ENCODE assay signal across 8 cellular contexts in genomic region chr3:129280183-129280582, GRCh38. TPM values are rescaled to one million over a fixed set of nuclear protein-coding genes. Genes with fewer than 3 reads are reported as not detected.
DNase-seq lines count a peak whose midpoint lies in the region; ATAC-seq, FAIRE-seq and TF ChIP-seq lines count a peak whose summit lies in the region.
"Had no signal": no experiment of that assay in that cellular context is flagged by ENCODE, and none has a peak within 500 bp of the region (broad histone marks: within the 10 kb centered on the region; RNA-seq: fewer than 3 reads in every experiment).

No MANE protein-coding gene starts in this region.

- intact Hi-C loops in gastrocnemius medialis (cut with DNase I; ENCODE audit: low total_unique reads): no loop called here

- H3K27ac ChIP-seq in gastrocnemius medialis: peak overlapping the region; percentile 87 to 94 (median 89)
- peak overlapping the region in 2 of 4 donors; percentile 95 to 99 for H3K27ac ChIP-seq in tibial nerve
- H3K27ac ChIP-seq: neutrophil had no signal

- no peak for FAIRE-seq in GM12892 (lab: Jason Lieb, UNC)

- DNase-seq in HAP-1 (ENCODE audit: low spot score in 2 of 2) (no peak), T-cell (no peak), foreskin fibroblast (no peak), gastrocnemius medialis (no peak), tibial nerve (ENCODE audit: low spot score in 2 of 2) (no peak), GM12892 (ENCODE audit: insufficient read length) (no peak)

- no peak for TF ChIP-seq POLR2A in gastrocnemius medialis (IDR thresholded peaks at IDR 0.05)
- no peak for TF ChIP-seq POLR2A in tibial nerve (IDR thresholded peaks at IDR 0.05)
- TF ChIP-seq POLR2A in GM12892 (IDR thresholded peaks at IDR 0.05; ENCODE audit: low read depth, low read length): no peak

- no peaks in the 10 kb centered on the region for H3K9me3 Mint-ChIP-seq in T-cell

- H3K4me1 Mint-ChIP-seq in T-cell: peaks cover 48 to 70% (median 55%) of the 10 kb centered on the region in 3 donors

- no peak for TF ChIP-seq EP300 in tibial nerve (IDR thresholded peaks at IDR 0.05)

- CTCF ChIA-PET in T-cell (lab: Charles Lee): interaction anchor here in 1 of 2 donors (1.3 to 2.4 kb wide), 2 partner anchors 22 to 36 kb away, joined by 3 to 12 read pairs; a partner anchor contains a TSS

- in situ Hi-C loops in HAP-1 (cut with MboI; ENCODE audit: low sequenced_read_pairs) (no loop called here), gastrocnemius medialis (cut with MboI; ENCODE audit: low sequenced_read_pairs in 4 of 4) (no loop called here)

- peak overlapping the region; percentile 95 to 96 for H3K27ac Mint-ChIP-seq in T-cell

- no peaks in the 10 kb centered on the region for H3K27me3 ChIP-seq in HAP-1 (ENCODE audit: low read depth)
- H3K27me3 ChIP-seq in gastrocnemius medialis: no peaks in the 10 kb centered on the region
- no peaks in the 10 kb centered on the region for H3K27me3 ChIP-seq in tibial nerve

- 85 to 87% methylated on average over 2 of the region's 2 CpGs for WGBS in tibial nerve, 2 donors

- ATAC-seq in T-cell (replicated peaks in 1 of 4) (no peak), gastrocnemius medialis (no peak), HG03135 (IDR thresholded peaks at IDR 0.05; ENCODE audit: unreplicated experiment) (no peak)

- H3K4me1 ChIP-seq in HAP-1 (peaks cover 13% of the 10 kb centered on the region), gastrocnemius medialis (peaks cover 19 to 21% of the 10 kb centered on the region in 2 donors), tibial nerve (peaks cover 0 to 42% (median 22%) of the 10 kb centered on the region in 4 donors)

- H3K4me3 ChIP-seq in HAP-1: peak overlapping the region; percentile 78
- peak overlapping the region; percentile 84 to 91 for H3K4me3 ChIP-seq in foreskin fibroblast (ENCODE audit: low read depth in 1 of 2, low read length in 2 of 2)
- peak overlapping the region; percentile 69 to 91 (median 86) for H3K4me3 ChIP-seq in gastrocnemius medialis
- H3K4me3 ChIP-seq in tibial nerve: peak overlapping the region in 2 of 4 donors; percentile 85 to 99

- POLR2A ChIA-PET in T-cell (lab: Charles Lee): interaction anchor here (0.5 to 4.2 kb wide), 7 partner anchors 15 to 557 kb away, joined by 3 to 21 read pairs (median 5); a partner anchor contains a TSS

- peak overlapping the region; percentile 83 to 96 (median 94) for H3K4me3 Mint-ChIP-seq in T-cell

- peaks cover 9% of the 10 kb centered on the region for H3K36me3 Mint-ChIP-seq in T-cell

- TF ChIP-seq CTCF in foreskin fibroblast (IDR thresholded peaks at IDR 0.05; ENCODE audit: low read depth, low read length) (no peak), gastrocnemius medialis (IDR thresholded peaks at IDR 0.05 in 4 of 5, conservative IDR thresholded peaks at IDR 0.05 in 1 of 5) (no peak), tibial nerve (IDR thresholded peaks at IDR 0.05) (no peak)

- no peaks in the 10 kb centered on the region for H3K27me3 Mint-ChIP-seq in T-cell

- H3K36me3 ChIP-seq in HAP-1 (replicated peaks) (peaks cover 48% of the 10 kb centered on the region), gastrocnemius medialis (peaks cover 0 to 25% of the 10 kb centered on the region in 2 donors), tibial nerve (peaks cover 0 to 35% (median 0%) of the 10 kb centered on the region in 3 donors)

- H3K9me3 ChIP-seq in HAP-1: no peaks in the 10 kb centered on the region
- H3K9me3 ChIP-seq in gastrocnemius medialis: no peaks in the 10 kb centered on the region
- no peaks in the 10 kb centered on the region for H3K9me3 ChIP-seq in tibial nerve
- H3K9me3 ChIP-seq: neutrophil had no signal

RNA-seq across cellular contexts. Expression of gene HMCES, which starts 1.5 kb away (rescaled TPM):
- total RNA-seq in T-cell (10 to 100 TPM; 55.2 to 60.7 (median 57.6) TPM), gastrocnemius medialis (10 to 100 TPM; 24.7 to 35.2 (median 29.5) TPM), tibial nerve (10 to 100 TPM; 18.2 to 36.7 (median 27.9) TPM)
- polyA plus RNA-seq in GM12892 (2012; ENCODE audit: missing spikeins): 22.5 TPM

RNA-seq across cellular contexts. Expression of gene COPG1, which starts 30.8 kb away (rescaled TPM):
- total RNA-seq in T-cell (100 to 1,000 TPM in 4 of 5 donors, 10 to 100 TPM in 1; 96.0 to 139 (median 116) TPM), gastrocnemius medialis (100 to 1,000 TPM in 1 of 4 donors, 10 to 100 TPM in 3; 59.7 to 101 (median 79.8) TPM), tibial nerve (100 to 1,000 TPM in 2 of 4 donors, 10 to 100 TPM in 2; 72.6 to 124 (median 88.1) TPM)
- 77.0 TPM for polyA plus RNA-seq in GM12892 (2012; ENCODE audit: missing spikeins)
